Comparison of ENCODE assay signal across 16 cellular contexts in the genomic region with DNA sequence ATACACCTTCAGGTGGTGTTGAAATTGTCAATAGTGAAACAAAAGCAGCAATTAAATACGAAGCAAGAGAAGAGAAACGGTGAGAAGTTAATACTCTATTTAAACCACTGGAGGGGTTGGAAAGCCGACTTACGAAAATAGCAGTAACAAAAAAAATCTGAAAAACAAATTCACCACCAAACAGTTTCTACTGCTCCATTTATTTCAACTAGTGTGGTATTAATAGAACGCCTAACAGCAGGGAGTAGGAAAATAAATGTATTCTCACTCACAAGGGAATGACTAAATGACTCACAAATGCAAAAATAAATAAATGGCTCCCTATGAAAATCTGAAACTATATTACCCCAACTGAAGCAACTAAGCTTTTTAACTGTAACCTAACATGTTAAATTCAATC.
DNase-seq lines count a peak whose midpoint lies in the region; ATAC-seq, FAIRE-seq and TF ChIP-seq lines count a peak whose summit lies in the region.
"Had no signal": no experiment of that assay in that cellular context is flagged by ENCODE, and none has a peak within 500 bp of the region (broad histone marks: within the 10 kb centered on the region; RNA-seq: fewer than 3 reads in every experiment).

No MANE protein-coding gene starts in this region.

- H3K36me3 ChIP-seq in GM23338 (ENCODE audit: insufficient read depth) (no peaks in the 10 kb centered on the region), astrocyte (ENCODE audit: insufficient read depth, low read length) (no peaks in the 10 kb centered on the region), MM.1S (replicated peaks; ENCODE audit: insufficient read depth, low read length) (no peaks in the 10 kb centered on the region)
- H3K36me3 ChIP-seq: BLaER1, ovary had no signal

- H3K9me3 ChIP-seq in astrocyte (ENCODE audit: insufficient read depth, low read depth, low read length) (no peaks in the 10 kb centered on the region), MM.1S (replicated peaks; ENCODE audit: insufficient read depth, low read length) (no peaks in the 10 kb centered on the region)
- H3K9me3 ChIP-seq: BLaER1, ovary had no signal

- H3K79me2 ChIP-seq in GM23338 (replicated peaks; ENCODE audit: insufficient read depth) (no peaks in the 10 kb centered on the region), astrocyte (ENCODE audit: insufficient read depth, low read length) (no peaks in the 10 kb centered on the region), MM.1S (ENCODE audit: low read length) (no peaks in the 10 kb centered on the region)

- H3K4me1 ChIP-seq in GM23338 (ENCODE audit: insufficient read depth) (peaks cover 18% of the 10 kb centered on the region), astrocyte (ENCODE audit: insufficient read depth, low read length) (peaks cover 21% of the 10 kb centered on the region), MM.1S (ENCODE audit: low read length) (no peaks in the 10 kb centered on the region)

- 0 out of 2 replicates have a peak, but pooled peaks cover 6% of the 10 kb centered on the region for H3F3A ChIP-seq in GM23338 (replicated peaks; ENCODE audit: low read depth)
- no peaks in the 10 kb centered on the region for H3F3A ChIP-seq in MM.1S (ENCODE audit: insufficient read depth, low read length)

- H3K27ac Mint-ChIP-seq in GM23338 = no peak overlapping the region
- H3K27ac Mint-ChIP-seq in astrocyte (ENCODE audit: unreplicated experiment) = no peak overlapping the region
- H3K27ac Mint-ChIP-seq: activated naive CD4-positive, alpha-beta T cell treated with anti-CD3 and anti-CD28 coated beads, Interleukin-2, amount 50 U/mL, for 24 hours; stimulated activated naive CD8-positive, alpha-beta T cell treated with anti-CD3 and anti-CD28 coated beads, Interleukin-15, Interleukin-2, amounts not matched to agents 100 ng/mL and 50 ng/mL, for 24 hours had no signal

- 0 out of 2 replicates have a peak overlapping the region, but pooled peaks have one; percentile 54 for H2AFZ ChIP-seq in GM23338
- H2AFZ ChIP-seq in astrocyte (ENCODE audit: low read depth, low read length) = no peak overlapping the region
- H2AFZ ChIP-seq in MM.1S (ENCODE audit: low read length) = no peak overlapping the region

- no peak for DNase-seq in GM23338 (ENCODE audit: low spot score)
- DNase-seq in astrocyte (ENCODE audit: low read depth) = peak; percentile 36
- DNase-seq in globus pallidus (ENCODE audit: low spot score) = peak; percentile 34
- no peak for DNase-seq in substantia nigra (lab: John Stamatoyannopoulos, UW)
- no peak for DNase-seq in activated CD4-positive, alpha-beta T cell treated with anti-CD3 and anti-CD28 coated beads for 4 hours
- no peak for DNase-seq in MM.1S
- DNase-seq: activated CD4-positive, alpha-beta T cell treated with anti-CD3 and anti-CD28 coated beads for 48 hours; NCI-H446; ovary; T-helper 9 cell had no signal

- no peaks in the 10 kb centered on the region for H3K36me3 Mint-ChIP-seq in GM23338 (ENCODE audit: low read depth)
- H3K36me3 Mint-ChIP-seq in astrocyte (ENCODE audit: low read depth, unreplicated experiment) = no peaks in the 10 kb centered on the region
- H3K36me3 Mint-ChIP-seq: activated naive CD4-positive, alpha-beta T cell treated with anti-CD3 and anti-CD28 coated beads, Interleukin-2, amount 50 U/mL, for 24 hours had no signal

- H3K27me3 ChIP-seq in GM23338 (ENCODE audit: insufficient read depth) = no peaks in the 10 kb centered on the region
- no peaks in the 10 kb centered on the region for H3K27me3 ChIP-seq in astrocyte (ENCODE audit: insufficient read depth, low read length)
- no peaks in the 10 kb centered on the region for H3K27me3 ChIP-seq in MM.1S (replicated peaks; ENCODE audit: insufficient read depth, low read length)
- H3K27me3 ChIP-seq: BLaER1, ovary had no signal

- no peak overlapping the region for H3K9ac ChIP-seq in astrocyte (ENCODE audit: low read length)
- no peak overlapping the region for H3K9ac ChIP-seq in MM.1S (ENCODE audit: low read length)
- H3K9ac ChIP-seq: BLaER1 had no signal

- ATAC-seq in GM23338 = no peak
- ATAC-seq in HG02973 (IDR thresholded peaks at IDR 0.05; ENCODE audit: unreplicated experiment) = no peak
- no peak for ATAC-seq in HG02884 (IDR thresholded peaks at IDR 0.05; ENCODE audit: unreplicated experiment)
- ATAC-seq: K562 had no signal

- no peak overlapping the region for H3K27ac ChIP-seq in GM23338 (ENCODE audit: low read depth)
- no peak overlapping the region for H3K27ac ChIP-seq in astrocyte (ENCODE audit: low read depth, low read length)
- peak overlapping the region; percentile 76 for H3K27ac ChIP-seq in substantia nigra (ENCODE audit: low read depth, low read length, poor library complexity, severe bottlenecking)
- no peak overlapping the region for H3K27ac ChIP-seq in MM.1S (ENCODE audit: low read length)
- H3K27ac ChIP-seq: BLaER1, ovary had no signal

- peaks cover 31% of the 10 kb centered on the region for H3K4me1 Mint-ChIP-seq in GM23338
- peaks cover 16% of the 10 kb centered on the region for H3K4me1 Mint-ChIP-seq in astrocyte (ENCODE audit: low read depth, unreplicated experiment)

- peaks cover 13% of the 10 kb centered on the region for H3K9me2 ChIP-seq in GM23338 (ENCODE audit: insufficient read depth)
- no peaks in the 10 kb centered on the region for H3K9me2 ChIP-seq in MM.1S (replicated peaks; ENCODE audit: insufficient read depth, low read length)

- H3K4me3 ChIP-seq in GM23338 (no peak overlapping the region), astrocyte (ENCODE audit: insufficient read depth, low read depth, low read length) (no peak overlapping the region), MM.1S (ENCODE audit: low read length) (no peak overlapping the region)
- H3K4me3 ChIP-seq: BLaER1, K562, ovary had no signal

- TF ChIP-seq CTCF in GM23338 (conservative IDR thresholded peaks at IDR 0.05; ENCODE audit: low read depth in 2 of 2) (no peak), astrocyte (IDR thresholded peaks at IDR 0.05; ENCODE audit: insufficient read depth, low read depth, low read length) (no peak), MM.1S (IDR thresholded peaks at IDR 0.05; ENCODE audit: low read length) (no peak)

- H3K4me3 Mint-ChIP-seq in GM23338 = no peak overlapping the region
- no peak overlapping the region for H3K4me3 Mint-ChIP-seq in astrocyte (ENCODE audit: unreplicated experiment)
- H3K4me3 Mint-ChIP-seq: activated naive CD4-positive, alpha-beta T cell treated with anti-CD3 and anti-CD28 coated beads, Interleukin-2, amount 50 U/mL, for 24 hours; stimulated activated naive CD8-positive, alpha-beta T cell treated with anti-CD3 and anti-CD28 coated beads, Interleukin-15, Interleukin-2, amounts not matched to agents 100 ng/mL and 50 ng/mL, for 24 hours had no signal

- H3K27me3 Mint-ChIP-seq in GM23338 (ENCODE audit: insufficient read depth, low read depth, poor library complexity) (no peaks in the 10 kb centered on the region), astrocyte (ENCODE audit: low read depth, unreplicated experiment) (no peaks in the 10 kb centered on the region)
- H3K27me3 Mint-ChIP-seq: activated naive CD4-positive, alpha-beta T cell treated with anti-CD3 and anti-CD28 coated beads, Interleukin-2, amount 50 U/mL, for 24 hours had no signal

- H4K20me1 ChIP-seq in GM23338 (replicated peaks; ENCODE audit: insufficient read depth) = no peaks in the 10 kb centered on the region
- no peaks in the 10 kb centered on the region for H4K20me1 ChIP-seq in astrocyte (ENCODE audit: insufficient read depth, low read length)
- H4K20me1 ChIP-seq in MM.1S (ENCODE audit: insufficient read depth, low read length) = no peaks in the 10 kb centered on the region
- H4K20me1 ChIP-seq: BLaER1 had no signal

- H3K4me2 ChIP-seq in GM23338 (peak overlapping the region; percentile 6; the same call in 1 of the 2 replicates), astrocyte (ENCODE audit: low read length) (peak overlapping the region; percentile 65), MM.1S (ENCODE audit: low read depth, low read length) (no peak overlapping the region)
- H3K4me2 ChIP-seq: BLaER1 had no signal

- H3K9me3 Mint-ChIP-seq in GM23338 (no peaks in the 10 kb centered on the region), astrocyte (ENCODE audit: unreplicated experiment) (no peaks in the 10 kb centered on the region)
- H3K9me3 Mint-ChIP-seq: activated naive CD4-positive, alpha-beta T cell treated with anti-CD3 and anti-CD28 coated beads, Interleukin-2, amount 50 U/mL, for 24 hours; stimulated activated naive CD8-positive, alpha-beta T cell treated with anti-CD3 and anti-CD28 coated beads, Interleukin-15, Interleukin-2, amounts not matched to agents 100 ng/mL and 50 ng/mL, for 24 hours had no signal

- peak; percentile 66 for FAIRE-seq in astrocyte (lab: Jason Lieb, UNC)
- FAIRE-seq: K562 had no signal

TF ChIP-seq in GM23338, 12 proteins besides CTCF, POLR2A, EP300 and RAD21 (continues in another document):
- TF ChIP-seq ZNF331 (CRISPR knock-in tag; IDR thresholded peaks at IDR 0.05; ENCODE audit: low read depth) = no peak
- no peak for TF ChIP-seq NANOG (IDR thresholded peaks at IDR 0.05; ENCODE audit: borderline replicate concordance)
- TF ChIP-seq STAT1 (IDR thresholded peaks at IDR 0.05; ENCODE audit: unreplicated experiment) = no peak
- TF ChIP-seq EZH2 (IDR thresholded peaks at IDR 0.05; ENCODE audit: low read depth, unreplicated experiment) = no peak
- TF ChIP-seq ZNF114 (CRISPR knock-in tag; IDR thresholded peaks at IDR 0.05) = no peak
- TF ChIP-seq JUNB (IDR thresholded peaks at IDR 0.05; ENCODE audit: unreplicated experiment) = no peak
- no peak for TF ChIP-seq CREB1 (CRISPR knock-in tag; IDR thresholded peaks at IDR 0.05; ENCODE audit: low read depth)

Comparison
In these comparisons a context has a peak if more than half of its experiments do, and no peak if none do; other contexts are left out.
1. DNase-seq: peak in astrocyte (single experiment) and globus pallidus (single experiment); none in GM23338 (single experiment), substantia nigra (0 of 49), activated CD4-positive, alpha-beta T cell treated with anti-CD3 and anti-CD28 coated beads for 4 hours (0 of 2) and MM.1S (single experiment).